1 cellular context compared by ENCODE assay signal in genomic region chr1:65528104-65528503, GRCh38.
TF ChIP-seq lines count a peak whose summit lies in the region.

No MANE protein-coding gene starts in this region.

TF ChIP-seq in WTC11, 78 proteins besides CTCF, POLR2A, EP300 and RAD21 (continued from another document):
- TF ChIP-seq, protein P1, sequence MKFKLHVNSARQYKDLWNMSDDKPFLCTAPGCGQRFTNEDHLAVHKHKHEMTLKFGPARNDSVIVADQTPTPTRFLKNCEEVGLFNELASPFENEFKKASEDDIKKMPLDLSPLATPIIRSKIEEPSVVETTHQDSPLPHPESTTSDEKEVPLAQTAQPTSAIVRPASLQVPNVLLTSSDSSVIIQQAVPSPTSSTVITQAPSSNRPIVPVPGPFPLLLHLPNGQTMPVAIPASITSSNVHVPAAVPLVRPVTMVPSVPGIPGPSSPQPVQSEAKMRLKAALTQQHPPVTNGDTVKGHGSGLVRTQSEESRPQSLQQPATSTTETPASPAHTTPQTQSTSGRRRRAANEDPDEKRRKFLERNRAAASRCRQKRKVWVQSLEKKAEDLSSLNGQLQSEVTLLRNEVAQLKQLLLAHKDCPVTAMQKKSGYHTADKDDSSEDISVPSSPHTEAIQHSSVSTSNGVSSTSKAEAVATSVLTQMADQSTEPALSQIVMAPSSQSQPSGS (CRISPR knock-in tag; IDR thresholded peaks at IDR 0.05; ENCODE audit: borderline replicate concordance, low read depth) = no peak
- TF ChIP-seq PRRX2 (CRISPR knock-in tag; IDR thresholded peaks at IDR 0.05) = no peak
- no peak for TF ChIP-seq KAT7 (CRISPR knock-in tag; IDR thresholded peaks at IDR 0.05; ENCODE audit: borderline replicate concordance)
- no peak for TF ChIP-seq ZMAT4 (CRISPR knock-in tag; IDR thresholded peaks at IDR 0.05)
- TF ChIP-seq ZNF219 (CRISPR knock-in tag; IDR thresholded peaks at IDR 0.05; ENCODE audit: borderline replicate concordance) = no peak
- TF ChIP-seq PRDM15 (CRISPR knock-in tag; IDR thresholded peaks at IDR 0.05) = no peak
- no peak for TF ChIP-seq JAZF1 (CRISPR knock-in tag; IDR thresholded peaks at IDR 0.05)
